Comparison of ENCODE assay signal across 18 cellular contexts in the genomic region with DNA sequence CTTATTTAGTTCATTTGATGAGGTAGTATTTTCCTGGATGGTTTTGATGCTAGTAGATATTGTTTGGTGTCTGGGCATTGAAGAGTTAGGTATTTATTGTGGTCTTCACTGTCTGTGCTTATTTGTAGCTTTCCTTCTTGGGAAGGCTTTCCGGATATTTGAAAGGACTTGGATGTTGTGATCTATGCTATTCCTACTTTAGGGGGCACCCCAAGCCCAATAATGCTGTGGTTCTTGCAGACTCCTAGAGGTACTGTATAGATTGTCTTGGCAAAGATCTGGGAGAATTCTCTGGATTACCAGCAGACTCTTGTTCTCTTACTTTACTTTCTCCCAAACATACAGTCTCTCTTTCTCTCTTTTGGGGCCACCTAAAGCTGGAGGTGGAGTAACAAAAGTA.
"Had no signal": no experiment of that assay in that cellular context is flagged by ENCODE, and none has a peak within 500 bp of the region (broad histone marks: within the 10 kb centered on the region; RNA-seq: fewer than 3 reads in every experiment).

No MANE protein-coding gene starts in this region.

- ATAC-seq: activated CD4-positive, alpha-beta T cell treated with anti-CD3 and anti-CD28 coated beads for 36 hours; activated CD8-positive, alpha-beta memory T cell treated with anti-CD3 and anti-CD28 coated beads, Interleukin-2, amount 10 ng/mL, durations not matched to agents 7 days and 5 days; activated naive CD8-positive, alpha-beta T cell treated with anti-CD3 and anti-CD28 coated beads, Interleukin-2, amount 50 U/mL, for 24 hours; natural killer cell treated with Interleukin-12 subunit alpha and Interleukin-12 subunit beta and Interleukin-15 and Interleukin-18, amount 100 ng/mL, for 72 hours had no signal

- DNase-seq: activated CD4-positive, alpha-beta memory T cell treated with anti-CD3 and anti-CD28 coated beads for 36 hours; activated CD4-positive, alpha-beta T cell treated with anti-CD3 and anti-CD28 coated beads for 36 hours; activated CD8-positive, alpha-beta memory T cell treated with anti-CD3 and anti-CD28 coated beads, Interleukin-2, amount 10 ng/mL, durations not matched to agents 7 days and 5 days; activated naive CD4-positive, alpha-beta T cell treated with anti-CD3 and anti-CD28 coated beads for 36 hours; activated naive CD8-positive, alpha-beta T cell treated with anti-CD3 and anti-CD28 coated beads, Interleukin-2, amount 50 U/mL, for 24 hours; activated T-cell treated with anti-CD3 and anti-CD28 coated beads, Interleukin-2, amount 50 U/mL, for 1 hour; hippocampal formation; nucleus accumbens; posterior cingulate gyrus; retina; stimulated activated CD4-positive, alpha-beta T cell treated with anti-CD3 and anti-CD28 coated beads, Interleukin-12 subunit alpha, Interleukin-12 subunit beta, amount 100 ng/mL, for 4 hours; stimulated activated CD4-positive, alpha-beta T cell treated with anti-CD3 and anti-CD28 coated beads, Interleukin-2, amount 100 ng/mL, for 24 hours; T-helper 9 cell; thyroid gland; uterus had no signal

- H3K9me3 ChIP-seq: thyroid gland had no signal

- H3K36me3 ChIP-seq: ascending aorta, thyroid gland, uterus had no signal

- H3K4me3 Mint-ChIP-seq: activated CD4-positive, alpha-beta memory T cell treated with anti-CD3 and anti-CD28 coated beads for 36 hours; activated CD4-positive, alpha-beta T cell treated with anti-CD3 and anti-CD28 coated beads for 36 hours; activated CD8-positive, alpha-beta memory T cell treated with anti-CD3 and anti-CD28 coated beads, Interleukin-2, amount 10 ng/mL, durations not matched to agents 7 days and 5 days; activated naive CD4-positive, alpha-beta T cell treated with anti-CD3 and anti-CD28 coated beads for 36 hours; activated naive CD8-positive, alpha-beta T cell treated with anti-CD3 and anti-CD28 coated beads, Interleukin-2, amount 50 U/mL, for 24 hours; natural killer cell treated with Interleukin-12 subunit alpha and Interleukin-12 subunit beta and Interleukin-15 and Interleukin-18, amount 100 ng/mL, for 72 hours had no signal

- H3K4me1 Mint-ChIP-seq: activated CD4-positive, alpha-beta T cell treated with anti-CD3 and anti-CD28 coated beads for 36 hours; activated CD8-positive, alpha-beta memory T cell treated with anti-CD3 and anti-CD28 coated beads, Interleukin-2, amount 10 ng/mL, durations not matched to agents 7 days and 5 days; activated naive CD8-positive, alpha-beta T cell treated with anti-CD3 and anti-CD28 coated beads, Interleukin-2, amount 50 U/mL, for 24 hours had no signal

- H3K36me3 Mint-ChIP-seq: activated CD4-positive, alpha-beta memory T cell treated with anti-CD3 and anti-CD28 coated beads for 36 hours; activated CD8-positive, alpha-beta memory T cell treated with anti-CD3 and anti-CD28 coated beads, Interleukin-2, amount 10 ng/mL, durations not matched to agents 7 days and 5 days had no signal

- H3K27ac ChIP-seq: ascending aorta, thyroid gland, uterus had no signal

- H3K4me1 ChIP-seq: ascending aorta, thyroid gland, uterus had no signal

- H3K27ac Mint-ChIP-seq: activated CD4-positive, alpha-beta memory T cell treated with anti-CD3 and anti-CD28 coated beads for 36 hours; activated CD4-positive, alpha-beta T cell treated with anti-CD3 and anti-CD28 coated beads for 36 hours; activated CD8-positive, alpha-beta memory T cell treated with anti-CD3 and anti-CD28 coated beads, Interleukin-2, amount 10 ng/mL, durations not matched to agents 7 days and 5 days; activated naive CD4-positive, alpha-beta T cell treated with anti-CD3 and anti-CD28 coated beads for 36 hours; activated naive CD8-positive, alpha-beta T cell treated with anti-CD3 and anti-CD28 coated beads, Interleukin-2, amount 50 U/mL, for 24 hours; activated T-helper 2 cell treated with anti-CD3 and anti-CD28 coated beads, Interferon-gamma antibody, Interleukin-2, Interleukin-4, amounts not matched to agents 10 μg/mL and 5 μg/mL and 100 μg/mL, durations not matched to agents 14 hours and 24 hours and 36 hours; natural killer cell treated with Interleukin-12 subunit alpha and Interleukin-12 subunit beta and Interleukin-15 and Interleukin-18, amount 100 ng/mL, for 72 hours had no signal

- H3K27me3 Mint-ChIP-seq: activated CD4-positive, alpha-beta memory T cell treated with anti-CD3 and anti-CD28 coated beads for 36 hours; activated CD4-positive, alpha-beta T cell treated with anti-CD3 and anti-CD28 coated beads for 36 hours; activated CD8-positive, alpha-beta memory T cell treated with anti-CD3 and anti-CD28 coated beads, Interleukin-2, amount 10 ng/mL, durations not matched to agents 7 days and 5 days; activated naive CD8-positive, alpha-beta T cell treated with anti-CD3 and anti-CD28 coated beads, Interleukin-2, amount 50 U/mL, for 24 hours; natural killer cell treated with Interleukin-12 subunit alpha and Interleukin-12 subunit beta and Interleukin-15 and Interleukin-18, amount 100 ng/mL, for 72 hours had no signal

- H3K4me3 ChIP-seq: ascending aorta, thyroid gland, uterus had no signal

- H3K27me3 ChIP-seq: ascending aorta, thyroid gland, uterus had no signal
